In the genomic region with DNA sequence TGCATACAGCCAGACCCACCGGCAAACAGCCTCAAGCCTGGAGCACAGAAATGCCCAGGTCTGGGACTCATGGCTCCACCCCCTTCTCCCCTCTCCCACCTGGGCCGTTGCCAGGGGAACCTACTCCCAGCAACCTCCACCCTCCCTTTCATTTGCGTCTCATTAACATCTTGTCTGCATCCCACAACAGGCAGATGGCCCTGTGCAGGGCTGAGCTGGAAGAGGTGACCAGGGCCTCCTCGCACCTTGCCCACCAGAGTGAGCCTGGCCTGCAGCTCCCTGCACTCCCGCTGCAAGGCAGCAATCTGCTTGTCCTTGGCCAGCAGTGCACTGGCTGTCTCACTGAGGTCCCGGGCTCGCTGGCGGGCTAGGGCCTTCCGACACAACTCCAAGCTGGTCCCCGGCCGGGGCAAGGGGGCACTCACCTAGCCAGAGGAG, we compare ENCODE assay signal across 8 cellular contexts. TPM values are rescaled to one million over a fixed set of nuclear protein-coding genes. Genes with fewer than 3 reads are reported as not detected.
DNase-seq lines count a peak whose midpoint lies in the region; ATAC-seq and TF ChIP-seq lines count a peak whose summit lies in the region.

No MANE protein-coding gene starts in this region.

- no peak for ATAC-seq in activated T-cell treated with anti-CD3 and anti-CD28 coated beads, Interleukin-2, amount 50 U/mL, for 72 hours (replicated peaks in 1 of 2)
- ATAC-seq in GM21423 (IDR thresholded peaks at IDR 0.05; ENCODE audit: unreplicated experiment): no peak

- H3K4me1 ChIP-seq in iPS-18a (ENCODE audit: control insufficient read depth, low read depth, low read length) (peaks cover 34% of the 10 kb centered on the region), tibial artery (peaks cover 0 to 28% (median 18%) of the 10 kb centered on the region in 4 donors)

- TF ChIP-seq CTCF in tibial artery (IDR thresholded peaks at IDR 0.05): no peak

- H3K4me3 Mint-ChIP-seq in activated T-cell treated with anti-CD3 and anti-CD28 coated beads, Interleukin-2, amount 50 U/mL, for 72 hours: peak overlapping the region; percentile 36 to 54

- intact Hi-C loops in tibial artery (cut with DNase I; ENCODE audit: low total_unique reads): no loop called here

- H3K27ac Mint-ChIP-seq in activated T-cell treated with anti-CD3 and anti-CD28 coated beads, Interleukin-2, amount 50 U/mL, for 72 hours: peak overlapping the region; percentile 98

- H3K27ac ChIP-seq in iPS-18a (ENCODE audit: low read length): no peak overlapping the region
- no peak overlapping the region for H3K27ac ChIP-seq in tibial artery

- peak overlapping the region; percentile 16 for H3K9ac ChIP-seq in iPS-18a (ENCODE audit: low read length)

- no peaks in the 10 kb centered on the region for H3K27me3 Mint-ChIP-seq in activated T-cell treated with anti-CD3 and anti-CD28 coated beads, Interleukin-2, amount 50 U/mL, for 72 hours (ENCODE audit: low read depth)

- peaks cover 52% of the 10 kb centered on the region for H3K4me1 Mint-ChIP-seq in activated T-cell treated with anti-CD3 and anti-CD28 coated beads, Interleukin-2, amount 50 U/mL, for 72 hours (ENCODE audit: low read depth)

- no peaks in the 10 kb centered on the region for H3K9me3 ChIP-seq in iPS-18a (ENCODE audit: control insufficient read depth, low read depth, low read length)
- H3K9me3 ChIP-seq in tibial artery: no peaks in the 10 kb centered on the region
- no peaks in the 10 kb centered on the region for H3K9me3 ChIP-seq in MG63

- DNase-seq in activated T-cell treated with anti-CD3 and anti-CD28 coated beads, Interleukin-2, amount 50 U/mL, for 72 hours: peak; percentile 28 to 37
- DNase-seq in activated T-cell treated with anti-CD3 and anti-CD28 coated beads, Interleukin-2, amount 50 U/mL, for 48 hours: no peak
- DNase-seq in SK-N-DZ (ENCODE audit: low spot score) (peak; percentile 85), tibial artery (no peak), OCI-M1 (lab: John Stamatoyannopoulos, UW) (no peak), MG63 (no peak)

- H3K9me3 Mint-ChIP-seq in activated T-cell treated with anti-CD3 and anti-CD28 coated beads, Interleukin-2, amount 50 U/mL, for 72 hours: no peaks in the 10 kb centered on the region

- H3K27me3 ChIP-seq in iPS-18a (ENCODE audit: control insufficient read depth, insufficient read depth, low read length) (peaks cover 12% of the 10 kb centered on the region), tibial artery (peaks cover 0 to 19% of the 10 kb centered on the region in 2 donors), MG63 (no peaks in the 10 kb centered on the region)

- H3K4me3 ChIP-seq in iPS-18a (ENCODE audit: low read length): peak overlapping the region; percentile 63
- peak overlapping the region; percentile 66 to 72 for H3K4me3 ChIP-seq in tibial artery
- no peak overlapping the region for H3K4me3 ChIP-seq in MG63

- H3K36me3 ChIP-seq in iPS-18a (ENCODE audit: control insufficient read depth, low read depth, low read length) (no peaks in the 10 kb centered on the region), tibial artery (peaks cover 0 to 16% (median 0%) of the 10 kb centered on the region in 3 donors), MG63 (no peaks in the 10 kb centered on the region)

- peaks cover 3 to 4% of the 10 kb centered on the region in 2 donors for H3K36me3 Mint-ChIP-seq in activated T-cell treated with anti-CD3 and anti-CD28 coated beads, Interleukin-2, amount 50 U/mL, for 72 hours (ENCODE audit: insufficient read depth in 2 of 2)

RNA-seq across cellular contexts. Expression of gene TSPOAP1, which starts 3.3 kb away (rescaled TPM):
- 10 to 100 TPM; 42.3 to 55.3 TPM for total RNA-seq in activated T-cell treated with anti-CD3 and anti-CD28 coated beads, Interleukin-2, amount 50 U/mL, for 72 hours
- polyA plus RNA-seq in SK-N-DZ (2014; cell fraction: cytosol; rRNA removed): 11.4 and 23.2 TPM in 2 replicates
- polyA plus RNA-seq in SK-N-DZ (2014; cell fraction: nucleus; rRNA removed): 65.5 and 69.6 TPM in 2 replicates
- 7.0 and 31.1 TPM in 2 replicates for total RNA-seq in MG63 (2014; rRNA removed; shearing (Covaris generic); ENCODE audit: low replicate concordance)

RNA-seq across cellular contexts. Expression of gene SUPT4H1, which starts 26.7 kb away (rescaled TPM):
- 100 to 1,000 TPM; 101 to 110 TPM for total RNA-seq in activated T-cell treated with anti-CD3 and anti-CD28 coated beads, Interleukin-2, amount 50 U/mL, for 72 hours
- 215 and 376 TPM in 2 replicates for polyA plus RNA-seq in SK-N-DZ (2014; cell fraction: cytosol; rRNA removed)
- polyA plus RNA-seq in SK-N-DZ (2014; cell fraction: nucleus; rRNA removed): 80.2 and 156 TPM in 2 replicates
- total RNA-seq in MG63 (2014; rRNA removed; shearing (Covaris generic); ENCODE audit: low replicate concordance): 97.2 and 170 TPM in 2 replicates

RNA-seq across cellular contexts. Expression of gene MPO, which starts 44.6 kb away (rescaled TPM):
- under 1 TPM in 1 of 2 donors, not detected in 1; 0.09 TPM for total RNA-seq in activated T-cell treated with anti-CD3 and anti-CD28 coated beads, Interleukin-2, amount 50 U/mL, for 72 hours
- polyA plus RNA-seq in SK-N-DZ (2014; cell fraction: cytosol; rRNA removed): 0.38 and 0.44 TPM in 2 replicates
- polyA plus RNA-seq in SK-N-DZ (2014; cell fraction: nucleus; rRNA removed): 0.33 and 0.51 TPM in 2 replicates
- not detected in 2 replicates for total RNA-seq in MG63 (2014; rRNA removed; shearing (Covaris generic); ENCODE audit: low replicate concordance)

Comparison
In these comparisons a context has a peak if more than half of its experiments do, and no peak if none do; other contexts are left out.
1. DNase-seq: peak in activated T-cell treated with anti-CD3 and anti-CD28 coated beads, Interleukin-2, amount 50 U/mL, for 72 hours (2 of 2) and SK-N-DZ (single experiment); none in activated T-cell treated with anti-CD3 and anti-CD28 coated beads, Interleukin-2, amount 50 U/mL, for 48 hours (0 of 2), tibial artery (0 of 2), OCI-M1 (single experiment) and MG63 (single experiment).